Comparison of ENCODE assay signal across 18 cellular contexts in the genomic region with DNA sequence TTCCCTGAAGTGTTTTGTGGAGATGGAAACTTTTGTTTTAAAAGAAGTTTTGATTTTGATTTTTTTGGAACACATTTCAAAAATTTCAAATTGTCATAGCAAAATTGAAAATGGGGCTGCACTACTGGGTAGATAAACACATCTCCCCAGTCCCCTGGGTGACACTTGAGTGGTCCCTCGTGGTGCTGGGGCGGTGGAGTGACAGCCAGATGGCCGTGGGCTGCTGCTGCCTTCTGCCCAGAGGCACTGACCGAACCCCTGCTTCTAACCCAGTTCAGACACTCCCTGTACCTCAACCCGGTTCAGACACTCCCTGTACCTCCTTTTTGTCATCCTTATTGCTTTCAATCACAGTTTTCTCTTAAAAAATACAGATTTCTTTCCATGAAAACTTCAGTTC.
DNase-seq lines count a peak whose midpoint lies in the region; ATAC-seq and TF ChIP-seq lines count a peak whose summit lies in the region.
"Had no signal": no experiment of that assay in that cellular context is flagged by ENCODE, and none has a peak within 500 bp of the region (broad histone marks: within the 10 kb centered on the region; RNA-seq: fewer than 3 reads in every experiment).

No MANE protein-coding gene starts in this region.

- peaks cover 30% of the 10 kb centered on the region for H3K4me1 Mint-ChIP-seq in brain
- peaks cover 7 to 18% (median 13%) of the 10 kb centered on the region in 4 donors for H3K4me1 Mint-ChIP-seq in naive thymus-derived CD8-positive, alpha-beta T cell

- H4K8ac ChIP-seq in mesenchymal stem cell (ENCODE audit: low read length): no peak overlapping the region

- H3K23ac ChIP-seq in mesenchymal stem cell (ENCODE audit: low read length in 2 of 2): no peak overlapping the region

- H3K4me1 ChIP-seq in SJSA1 (replicated peaks) (peaks cover 17% of the 10 kb centered on the region), mesenchymal stem cell (ENCODE audit: control insufficient read depth, insufficient read depth, low read depth, low read length) (peaks cover 5% of the 10 kb centered on the region), tibial artery (peaks cover 0 to 11% (median 9%) of the 10 kb centered on the region in 4 donors)

- no peak overlapping the region for H3K18ac ChIP-seq in mesenchymal stem cell (ENCODE audit: low read depth in 1 of 2, low read length in 2 of 2)

- no peak overlapping the region for H2AFZ ChIP-seq in mesenchymal stem cell (ENCODE audit: low read depth, low read length)
- H2AFZ ChIP-seq: neural progenitor cell had no signal

- intact Hi-C loops in tibial artery (cut with DNase I; ENCODE audit: low total_unique reads): no loop called here

- no peak overlapping the region for H3K14ac ChIP-seq in mesenchymal stem cell (ENCODE audit: low read length in 2 of 2)

- peak overlapping the region in 4 of 5 experiments; percentile 13 to 60 (median 30) for H3K4me3 Mint-ChIP-seq in brain
- H3K4me3 Mint-ChIP-seq in naive thymus-derived CD8-positive, alpha-beta T cell: no peak overlapping the region
- H3K4me3 Mint-ChIP-seq: activated CD8-positive, alpha-beta T cell treated with anti-CD3 and anti-CD28 coated beads for 36 hours; activated naive CD8-positive, alpha-beta T cell treated with anti-CD3 and anti-CD28 coated beads, Interleukin-2, amount 10 ng/mL, durations not matched to agents 7 days and 5 days; activated T-cell treated with anti-CD3 and anti-CD28 coated beads, Interleukin-2, amount 50 U/mL, for 4 hours; H9; neural progenitor cell; stimulated activated naive CD8-positive, alpha-beta T cell treated with anti-CD3 and anti-CD28 coated beads, Interleukin-15, Interleukin-2, amounts not matched to agents 100 ng/mL and 50 ng/mL, for 24 hours had no signal

- peak overlapping the region in 1 of 2 experiments; percentile 6 for H2BK12ac ChIP-seq in mesenchymal stem cell (ENCODE audit: low read length in 2 of 2)

- no peak overlapping the region for H3K4me2 ChIP-seq in mesenchymal stem cell (ENCODE audit: low read length, poor library complexity, severe bottlenecking)
- H3K4me2 ChIP-seq: neural progenitor cell had no signal

- peak overlapping the region; percentile 1; the same call in 1 of the 2 replicates for H3K27ac ChIP-seq in SJSA1
- H3K27ac ChIP-seq in mesenchymal stem cell (ENCODE audit: low read length, poor library complexity, severe bottlenecking): peak overlapping the region; percentile 90
- H3K27ac ChIP-seq in tibial artery: peak overlapping the region; percentile 18 to 41
- H3K27ac ChIP-seq: cardiac muscle cell, neural progenitor cell had no signal

- H4K91ac ChIP-seq in mesenchymal stem cell (ENCODE audit: low read length): no peak overlapping the region

- H2BK15ac ChIP-seq in mesenchymal stem cell (ENCODE audit: low read depth, poor library complexity, severe bottlenecking): no peak overlapping the region

- H3K4ac ChIP-seq in mesenchymal stem cell (ENCODE audit: low read depth in 1 of 2, low read length in 2 of 2): no peak overlapping the region

- peaks cover 16% of the 10 kb centered on the region for H3K79me1 ChIP-seq in mesenchymal stem cell (replicated peaks; ENCODE audit: low read length, poor library complexity, severe bottlenecking)

- H3K27me3 ChIP-seq in SJSA1 (replicated peaks): no peaks in the 10 kb centered on the region
- H3K27me3 ChIP-seq in mesenchymal stem cell (ENCODE audit: control insufficient read depth in 1 of 2, insufficient read depth in 1 of 2, low read length in 2 of 2): no peaks in the 10 kb centered on the region
- H3K27me3 ChIP-seq in tibial artery: no peaks in the 10 kb centered on the region
- H3K27me3 ChIP-seq: cardiac muscle cell, neural progenitor cell had no signal

- no peak overlapping the region for H2BK5ac ChIP-seq in mesenchymal stem cell (ENCODE audit: low read depth, low read length, poor library complexity, severe bottlenecking)

- H3K9me3 ChIP-seq in SJSA1 (replicated peaks) (no peaks in the 10 kb centered on the region), mesenchymal stem cell (ENCODE audit: control insufficient read depth, low read length) (no peaks in the 10 kb centered on the region), tibial artery (no peaks in the 10 kb centered on the region)

- peaks cover 7% of the 10 kb centered on the region for H3K27me3 Mint-ChIP-seq in brain
- no peaks in the 10 kb centered on the region for H3K27me3 Mint-ChIP-seq in naive thymus-derived CD8-positive, alpha-beta T cell
- H3K27me3 Mint-ChIP-seq: activated CD8-positive, alpha-beta T cell treated with anti-CD3 and anti-CD28 coated beads for 36 hours; activated naive CD8-positive, alpha-beta T cell treated with anti-CD3 and anti-CD28 coated beads, Interleukin-2, amount 10 ng/mL, durations not matched to agents 7 days and 5 days; stimulated activated naive CD8-positive, alpha-beta T cell treated with anti-CD3 and anti-CD28 coated beads, Interleukin-15, Interleukin-2, amounts not matched to agents 100 ng/mL and 50 ng/mL, for 24 hours had no signal

- peak overlapping the region; percentile 44 to 94 (median 80) for H3K27ac Mint-ChIP-seq in brain
- H3K27ac Mint-ChIP-seq in naive thymus-derived CD8-positive, alpha-beta T cell: peak overlapping the region in 3 of 10 donors; percentile 39 to 69 (median 39)
- H3K27ac Mint-ChIP-seq: activated naive CD8-positive, alpha-beta T cell treated with anti-CD3 and anti-CD28 coated beads, Interleukin-2, amount 10 ng/mL, durations not matched to agents 7 days and 5 days; neural progenitor cell; stimulated activated naive CD8-positive, alpha-beta T cell treated with anti-CD3 and anti-CD28 coated beads, Interleukin-15, Interleukin-2, amounts not matched to agents 100 ng/mL and 50 ng/mL, for 24 hours had no signal

- H2AK5ac ChIP-seq in mesenchymal stem cell (ENCODE audit: low read length, severe bottlenecking): peak overlapping the region; percentile 82

- POLR2A ChIA-PET in naive thymus-derived CD8-positive, alpha-beta T cell (lab: Charles Lee): no interaction called here

- no peak for TF ChIP-seq CTCF in brain (conservative IDR thresholded peaks at IDR 0.05)
- TF ChIP-seq CTCF in tibial artery (IDR thresholded peaks at IDR 0.05): no peak

- H2BK120ac ChIP-seq in mesenchymal stem cell (ENCODE audit: low read depth, low read length): no peak overlapping the region

- peaks cover 6 to 9% (median 8%) of the 10 kb centered on the region in 5 experiments for H3K9me3 Mint-ChIP-seq in brain
- H3K9me3 Mint-ChIP-seq in naive thymus-derived CD8-positive, alpha-beta T cell: no peaks in the 10 kb centered on the region
- H3K9me3 Mint-ChIP-seq: activated CD8-positive, alpha-beta T cell treated with anti-CD3 and anti-CD28 coated beads for 36 hours; activated naive CD8-positive, alpha-beta T cell treated with anti-CD3 and anti-CD28 coated beads, Interleukin-2, amount 10 ng/mL, durations not matched to agents 7 days and 5 days; activated T-cell treated with anti-CD3 and anti-CD28 coated beads, Interleukin-2, amount 50 U/mL, for 4 hours; neural progenitor cell; stimulated activated naive CD8-positive, alpha-beta T cell treated with anti-CD3 and anti-CD28 coated beads, Interleukin-15, Interleukin-2, amounts not matched to agents 100 ng/mL and 50 ng/mL, for 24 hours had no signal

- H3K9ac ChIP-seq in mesenchymal stem cell (ENCODE audit: low read length): peak overlapping the region; percentile 79
- H3K9ac ChIP-seq: neural progenitor cell had no signal

- WGBS in mesenchymal stem cell: 94% methylated on average over 5 of the region's 5 CpGs

- H3K4me3 ChIP-seq in SJSA1: no peak overlapping the region
- H3K4me3 ChIP-seq in mesenchymal stem cell (ENCODE audit: insufficient read depth in 1 of 2, low read depth in 1 of 2, low read length in 2 of 2): no peak overlapping the region
- no peak overlapping the region for H3K4me3 ChIP-seq in tibial artery
- H3K4me3 ChIP-seq: cardiac muscle cell, neural progenitor cell had no signal

- H3K36me3 Mint-ChIP-seq in brain: peaks cover 88% of the 10 kb centered on the region
- H3K36me3 Mint-ChIP-seq in naive thymus-derived CD8-positive, alpha-beta T cell: peaks cover under 1 to 82% (median 46%) of the 10 kb centered on the region in 3 donors

- ATAC-seq in naive thymus-derived CD8-positive, alpha-beta T cell: no peak
- ATAC-seq: activated CD8-positive, alpha-beta T cell treated with anti-CD3 and anti-CD28 coated beads for 36 hours; activated T-cell treated with anti-CD3 and anti-CD28 coated beads, Interleukin-2, amount 50 U/mL, for 4 hours had no signal

- H3K36me3 ChIP-seq in SJSA1 (peaks cover 35% of the 10 kb centered on the region), mesenchymal stem cell (ENCODE audit: control insufficient read depth in 1 of 2, insufficient read depth in 2 of 2, low read depth in 1 of 2, low read length in 2 of 2) (peaks cover 24 to 94% of the 10 kb centered on the region in 2 experiments), tibial artery (peaks cover 34 to 52% (median 51%) of the 10 kb centered on the region in 3 donors)

- DNase-seq in SJSA1 (ENCODE audit: low read depth in 1 of 2, low spot score in 2 of 2) (no peak), mesenchymal stem cell (no peak), tibial artery (no peak), SW 1271 (lab: John Stamatoyannopoulos, UW) (no peak), mucosa of gallbladder (ENCODE audit: low spot score) (no peak)
- no peak for DNase-seq in naive thymus-derived CD8-positive, alpha-beta T cell
- DNase-seq: activated CD8-positive, alpha-beta T cell treated with anti-CD3 and anti-CD28 coated beads for 36 hours; activated naive CD8-positive, alpha-beta T cell treated with anti-CD3 and anti-CD28 coated beads, Interleukin-2, amount 10 ng/mL, durations not matched to agents 7 days and 5 days; activated T-cell treated with anti-CD3 and anti-CD28 coated beads, Interleukin-2, amount 50 U/mL, for 4 hours; effector CD8-positive, alpha-beta T cell; GDM1; H9; kidney; retina had no signal

Comparison
In these comparisons a context has a peak if more than half of its experiments do, and no peak if none do; other contexts are left out.
1. H3K27ac ChIP-seq: peak in every context shown above with its lines; median percentile 90 in mesenchymal stem cell; 30 in tibial artery; 1 in SJSA1.
2. H3K4me3 Mint-ChIP-seq: peak in brain (4 of 5); none in naive thymus-derived CD8-positive, alpha-beta T cell (0 of 10).